8 cellular contexts compared by ENCODE assay signal in genomic region chr17:61398721-61399130, GRCh38. TPM values are rescaled to one million over a fixed set of nuclear protein-coding genes. Genes with fewer than 3 reads are reported as not detected.
A peak's percentile ranks its signal among the peaks of the same experiment; 100 is the strongest.
DNase-seq lines count a peak whose midpoint lies in the region; ATAC-seq and TF ChIP-seq lines count a peak whose summit lies in the region.

No MANE protein-coding gene starts in this region.

- no peak for DNase-seq in HL-60 (ENCODE audit: low read depth in 1 of 2, low spot score in 1 of 2)
- no peak for DNase-seq in activated CD8-positive, alpha-beta T cell treated with anti-CD3 and anti-CD28 coated beads for 36 hours
- no peak for DNase-seq in hepatocyte (ENCODE audit: low spot score)
- DNase-seq in activated gamma-delta T cell (lab: John Stamatoyannopoulos, UW), result no peak

- no peaks in the 10 kb centered on the region for H3K9me3 Mint-ChIP-seq in activated CD8-positive, alpha-beta T cell treated with anti-CD3 and anti-CD28 coated beads for 36 hours

- peaks cover 13% of the 10 kb centered on the region for H3K4me1 ChIP-seq in hepatocyte (ENCODE audit: insufficient read depth)

- H3K27me3 ChIP-seq in HL-60 (ENCODE audit: insufficient read depth, poor library complexity, severe bottlenecking) (peaks cover 69% of the 10 kb centered on the region), hepatocyte (peaks cover 74% of the 10 kb centered on the region)

- peaks cover 20% of the 10 kb centered on the region for H4K20me1 ChIP-seq in hepatocyte (ENCODE audit: insufficient read depth, poor library complexity, severe bottlenecking)

- WGBS in hepatocyte (ENCODE audit: low lambda C conversion rate, missing lambda C conversion rate), result 2% methylated on average over 33 of the region's 34 CpGs

- H3K4me1 Mint-ChIP-seq in activated CD8-positive, alpha-beta T cell treated with anti-CD3 and anti-CD28 coated beads for 36 hours (ENCODE audit: low read depth), result peaks cover 29% of the 10 kb centered on the region

- peaks cover 59% of the 10 kb centered on the region for H3K27me3 Mint-ChIP-seq in activated CD8-positive, alpha-beta T cell treated with anti-CD3 and anti-CD28 coated beads for 36 hours

- no peaks in the 10 kb centered on the region for H3K9me2 ChIP-seq in hepatocyte (replicated peaks; ENCODE audit: insufficient read depth)

- no peaks in the 10 kb centered on the region for H3K36me3 ChIP-seq in hepatocyte (replicated peaks; ENCODE audit: insufficient read depth, low read depth)

- no peaks in the 10 kb centered on the region for H3K36me3 Mint-ChIP-seq in activated CD8-positive, alpha-beta T cell treated with anti-CD3 and anti-CD28 coated beads for 36 hours (ENCODE audit: low read depth)

- no peak overlapping the region for H3K27ac Mint-ChIP-seq in activated CD8-positive, alpha-beta T cell treated with anti-CD3 and anti-CD28 coated beads for 36 hours

- H3K4me3 ChIP-seq in HL-60 (replicated peaks; ENCODE audit: insufficient read depth, low read length), result peak overlapping the region; percentile 25
- peak overlapping the region; percentile 75 for H3K4me3 ChIP-seq in hepatocyte
- peak overlapping the region; percentile 28 to 54 (median 43) for H3K4me3 ChIP-seq in skin epidermis

- H3K9me3 ChIP-seq in hepatocyte (ENCODE audit: low read depth), result no peaks in the 10 kb centered on the region

- ATAC-seq in activated CD8-positive, alpha-beta T cell treated with anti-CD3 and anti-CD28 coated beads for 36 hours, result no peak
- ATAC-seq in GM21825 (IDR thresholded peaks at IDR 0.05; ENCODE audit: unreplicated experiment) (no peak), HG03378 (IDR thresholded peaks at IDR 0.05; ENCODE audit: unreplicated experiment) (no peak), GM18858 (IDR thresholded peaks at IDR 0.05; ENCODE audit: unreplicated experiment) (no peak)

- H2AFZ ChIP-seq in hepatocyte, result peak overlapping the region; percentile 49

- POLR2A ChIA-PET in activated CD8-positive, alpha-beta T cell treated with anti-CD3 and anti-CD28 coated beads for 36 hours (lab: Charles Lee), result no interaction called here

- peak overlapping the region; percentile 99 for H3K4me2 ChIP-seq in hepatocyte

- TF ChIP-seq CTCF in HL-60 (IDR thresholded peaks at IDR 0.05; ENCODE audit: insufficient read depth, low read length), result no peak
- no peak for TF ChIP-seq CTCF in activated CD8-positive, alpha-beta T cell treated with anti-CD3 and anti-CD28 coated beads for 36 hours (IDR thresholded peaks at IDR 0.05)
- no peak for TF ChIP-seq CTCF in hepatocyte (IDR thresholded peaks at IDR 0.05; ENCODE audit: poor library complexity)

- CTCF ChIA-PET in activated CD8-positive, alpha-beta T cell treated with anti-CD3 and anti-CD28 coated beads for 36 hours (lab: Charles Lee), result interaction anchor here (1.9 kb wide), 1 partner anchor 14 kb away, joined by 7 read pairs; no protein-coding TSS in a partner anchor

- peak overlapping the region; percentile 13 for H3K4me3 Mint-ChIP-seq in activated CD8-positive, alpha-beta T cell treated with anti-CD3 and anti-CD28 coated beads for 36 hours

- intact Hi-C loops in activated CD8-positive, alpha-beta T cell treated with anti-CD3 and anti-CD28 coated beads for 36 hours (cut with micrococcal nuclease), result no loop called here

- H3K27ac ChIP-seq in HL-60 (replicated peaks) (no peak overlapping the region), hepatocyte (peak overlapping the region; percentile 99), skin epidermis (peak overlapping the region in 20 of 21 experiments; percentile 28 to 80 (median 61))

- H3K79me2 ChIP-seq in hepatocyte, result peaks cover 87% of the 10 kb centered on the region

RNA-seq across cellular contexts. Expression of gene TBX2, which starts 0.9 kb away (rescaled TPM):
- total RNA-seq in activated CD8-positive, alpha-beta T cell treated with anti-CD3 and anti-CD28 coated beads for 36 hours, result not detected
- 17.9 and 19.6 TPM in 2 replicates for total RNA-seq in hepatocyte
- polyA plus RNA-seq in hepatocyte, result 27.5 and 29.3 TPM in 2 replicates

RNA-seq across cellular contexts. Expression of gene TBX4, which starts 53.5 kb away (rescaled TPM):
- total RNA-seq in activated CD8-positive, alpha-beta T cell treated with anti-CD3 and anti-CD28 coated beads for 36 hours, result not detected
- total RNA-seq in hepatocyte, result 15.4 and 36.2 TPM in 2 replicates
- 11.6 and 13.9 TPM in 2 replicates for polyA plus RNA-seq in hepatocyte

Comparison
In these comparisons a context has a peak if more than half of its experiments do, and no peak if none do; other contexts are left out.
1. H3K4me3 ChIP-seq: peak in every context shown above with its lines; median percentile 75 in hepatocyte; 43 in skin epidermis; 25 in HL-60.
2. RNA of gene TBX2, which starts 0.9 kb away (total RNA-seq): 17.9 to 19.6 TPM in hepatocyte; not detected in activated CD8-positive, alpha-beta T cell treated with anti-CD3 and anti-CD28 coated beads for 36 hours; every median in the first group is over 10 times any median in the second.
3. RNA of gene TBX4, which starts 53.5 kb away (total RNA-seq): 15.4 to 36.2 TPM in hepatocyte; not detected in activated CD8-positive, alpha-beta T cell treated with anti-CD3 and anti-CD28 coated beads for 36 hours; every median in the first group is over 10 times any median in the second.